ENCODE assay signal across 11 cellular contexts in the genomic region with DNA sequence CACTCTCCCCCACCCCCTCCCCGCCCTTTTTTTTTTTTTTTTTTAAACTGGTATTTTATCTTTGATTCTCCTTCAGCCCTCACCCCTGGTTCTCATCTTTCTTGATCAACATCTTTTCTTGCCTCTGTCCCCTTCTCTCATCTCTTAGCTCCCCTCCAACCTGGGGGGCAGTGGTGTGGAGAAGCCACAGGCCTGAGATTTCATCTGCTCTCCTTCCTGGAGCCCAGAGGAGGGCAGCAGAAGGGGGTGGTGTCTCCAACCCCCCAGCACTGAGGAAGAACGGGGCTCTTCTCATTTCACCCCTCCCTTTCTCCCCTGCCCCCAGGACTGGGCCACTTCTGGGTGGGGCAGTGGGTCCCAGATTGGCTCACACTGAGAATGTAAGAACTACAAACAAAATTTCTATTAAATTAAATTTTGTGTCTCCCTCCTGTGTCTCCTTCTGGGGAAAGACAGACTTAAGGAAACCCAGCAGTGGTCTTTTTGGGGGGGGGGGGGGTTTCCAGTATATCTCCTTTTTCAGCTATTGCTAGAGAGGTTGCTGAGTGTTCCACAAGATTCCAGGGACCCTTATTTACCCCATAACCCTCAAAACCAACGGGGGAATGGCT. TPM values are rescaled to one million over a fixed set of nuclear protein-coding genes. Genes with fewer than 3 reads are reported as not detected.
A peak's percentile ranks its signal among the peaks of the same experiment; 100 is the strongest.
DNase-seq lines count a peak whose midpoint lies in the region; ATAC-seq, FAIRE-seq and TF ChIP-seq lines count a peak whose summit lies in the region.
"Had no signal": no experiment of that assay in that cellular context is flagged by ENCODE, and none has a peak within 500 bp of the region (broad histone marks: within the 10 kb centered on the region; RNA-seq: fewer than 3 reads in every experiment).

No MANE protein-coding gene starts in this region.

- H3K4me3 ChIP-seq in HL-60 (replicated peaks; ENCODE audit: insufficient read depth, low read length): 0 out of 2 replicates have a peak overlapping the region, but pooled peaks have one; percentile 2
- H3K4me3 ChIP-seq in GM12878: peak overlapping the region; percentile 54; the same call in 1 of the 2 replicates

- no TSS peak for BruUV-seq in GM12878 (replicated peaks; lab: Mats Ljungman, UMichigan)

- RAD21 ChIA-PET in GM12878 (lab: Charles Lee; ENCODE audit: unreplicated experiment): no interaction called here

- CTCF ChIA-PET in GM12878 (lab: Yijun Ruan, JAX): interaction anchor here (0.7 kb wide), 1 partner anchor 59 kb away, joined by 3 read pairs; no protein-coding TSS in a partner anchor

- H3K36me3 Mint-ChIP-seq in CD14-positive monocyte (peaks cover 63 to 71% of the 10 kb centered on the region in 2 donors), nephron progenitor cell (ENCODE audit: low read depth) (peaks cover 67% of the 10 kb centered on the region)

- peaks cover 8% of the 10 kb centered on the region; the same call in 1 of the 2 replicates for H4K20me1 ChIP-seq in GM12878 (ENCODE audit: control insufficient read depth, insufficient read depth)

- H3K27ac Mint-ChIP-seq in CD14-positive monocyte (peak overlapping the region; percentile 91 to 95 (median 94)), nephron progenitor cell (peak overlapping the region; percentile 98)

- H3K4me2 ChIP-seq in GM12878 (ENCODE audit: control insufficient read depth, insufficient read depth): peak overlapping the region; percentile 38; the same call in 1 of the 2 replicates

- no peak overlapping the region for H2AFZ ChIP-seq in GM12878 (ENCODE audit: control insufficient read depth, low read depth, low read length)

- peaks cover 67% of the 10 kb centered on the region for H3K79me2 ChIP-seq in GM12878 (ENCODE audit: control insufficient read depth, insufficient read depth, low read length)

- H3K9me3 Mint-ChIP-seq in CD14-positive monocyte (no peaks in the 10 kb centered on the region), nephron progenitor cell (no peaks in the 10 kb centered on the region)

- WGBS in GM12878 (ENCODE audit: insufficient coverage, insufficient replicate concordance, low lambda C conversion rate, missing lambda C conversion rate): 27% methylated on average over 3 of the region's 3 CpGs

- SMC1A ChIA-PET in GM12878 (lab: Charles Lee; ENCODE audit: uncharacterized antibody, unreplicated experiment): no interaction called here

- H3K4me3 Mint-ChIP-seq in CD14-positive monocyte (no peak overlapping the region), nephron progenitor cell (no peak overlapping the region)

- H3K4me1 ChIP-seq in GM12878 (ENCODE audit: control insufficient read depth, insufficient read depth, low read length): peaks cover 50% of the 10 kb centered on the region

- intact Hi-C loops in CD14-positive monocyte (cut with micrococcal nuclease) (no loop called here), GM12878 (cut with micrococcal nuclease; ENCODE audit: unreplicated experiment) (no loop called here)

- ATAC-seq in GM12878: no peak
- no peak for ATAC-seq in GM18868 (IDR thresholded peaks at IDR 0.05; ENCODE audit: unreplicated experiment)
- ATAC-seq in HG03439 (IDR thresholded peaks at IDR 0.05; ENCODE audit: unreplicated experiment): no peak

- H3K27me3 ChIP-seq in HL-60 (ENCODE audit: insufficient read depth, poor library complexity, severe bottlenecking) (no peaks in the 10 kb centered on the region), GM12878 (replicated peaks in 1 of 2; ENCODE audit: control insufficient read depth in 2 of 2, insufficient read depth in 2 of 2, low read length in 1 of 2) (no peaks in the 10 kb centered on the region)

- TF ChIP-seq CTCF in CD14-positive monocyte (IDR thresholded peaks at IDR 0.05) (no peak), HL-60 (IDR thresholded peaks at IDR 0.05; ENCODE audit: insufficient read depth, low read length) (no peak), GM12878 (IDR thresholded peaks at IDR 0.05 in 2 of 3, conservative IDR thresholded peaks at IDR 0.05 in 1 of 3; ENCODE audit: control insufficient read depth in 2 of 3, extremely low read depth in 1 of 3, insufficient read depth in 1 of 3, low read depth in 3 of 3, low read length in 3 of 3) (no peak), nephron progenitor cell (IDR thresholded peaks at IDR 0.05) (no peak)

- H3K27ac ChIP-seq in HL-60 (replicated peaks): peak overlapping the region; percentile 75
- peak overlapping the region; percentile 72 for H3K27ac ChIP-seq in GM12878 (ENCODE audit: control insufficient read depth, insufficient read depth)

- DNase-seq in CD14-positive monocyte (ENCODE audit: low spot score): no peak
- no peak for DNase-seq in HL-60 (ENCODE audit: low read depth in 1 of 2, low spot score in 1 of 2)
- DNase-seq in GM12878 (ENCODE audit: low read depth, low spot score): no peak
- no peak for DNase-seq in nephron progenitor cell
- DNase-seq in G401 (ENCODE audit: low spot score): no peak
- no peak for DNase-seq in retina
- DNase-seq: DMS 273 treated with DMSO at 0.1 percent for 48 hours; effector CD4-positive, alpha-beta T cell had no signal

- TF ChIP-seq RAD21 in GM12878 (IDR thresholded peaks at IDR 0.05; ENCODE audit: insufficient read depth, low read depth, low read length): no peak

- no peak for TF ChIP-seq EP300 in GM12878 (IDR thresholded peaks at IDR 0.05; ENCODE audit: borderline replicate concordance in 1 of 2, control insufficient read depth in 1 of 2, low read depth in 2 of 2, low read length in 2 of 2)

- H3K36me3 ChIP-seq in GM12878 (ENCODE audit: control insufficient read depth in 2 of 2, insufficient read depth in 2 of 2, low read length in 1 of 2): peaks cover 33 to 38% of the 10 kb centered on the region in 2 experiments

- POLR2A ChIA-PET in GM12878 (lab: Charles Lee): interaction anchor here (0.6 to 2.0 kb wide), 3 partner anchors 8 to 25 kb away, joined by 3 to 9 read pairs (median 6); partner anchors contain the start of gene FARSA

- in situ Hi-C loops in GM12878 (cut with MboI): no loop called here
- in situ Hi-C loops in G401 (cut with HindIII; ENCODE audit: low sequenced_read_pairs): no loop called here

- no peaks in the 10 kb centered on the region for H3K9me3 ChIP-seq in GM12878 (replicated peaks; ENCODE audit: control insufficient read depth, insufficient read depth, low read length)

- H3K9ac ChIP-seq in GM12878 (ENCODE audit: control insufficient read depth, insufficient read depth, low read length): peak overlapping the region; percentile 0; the same call in 1 of the 2 replicates

- no peak for FAIRE-seq in GM12878 (lab: Jason Lieb, UNC)

- H3K4me1 Mint-ChIP-seq in CD14-positive monocyte (peaks cover 48% of the 10 kb centered on the region), nephron progenitor cell (peaks cover 59% of the 10 kb centered on the region)

- no peaks in the 10 kb centered on the region for H3K27me3 Mint-ChIP-seq in CD14-positive monocyte (ENCODE audit: low read depth in 3 of 3)
- H3K27me3 Mint-ChIP-seq in nephron progenitor cell (ENCODE audit: low read depth, poor library complexity): no peaks in the 10 kb centered on the region

- TF ChIP-seq POLR2A in GM12878 (IDR thresholded peaks at IDR 0.05; ENCODE audit: low read depth, low read length): no peak

RNA-seq across cellular contexts. Expression of gene RAD23A, which starts 1.5 kb away (rescaled TPM):
- 10 to 100 TPM; 45.5 to 55.3 TPM for polyA plus RNA-seq in CD14-positive monocyte
- 44.3 and 50.3 TPM in 2 replicates for total RNA-seq in GM12878 (2013; cell fraction: nucleolus; rRNA removed)
- total RNA-seq in GM12878 (2014; rRNA removed): 158 TPM in 2 replicates
- total RNA-seq in GM12878 (2014; rRNA removed; fragmentation: Illumina TruSeq; extraction: Trizol): 84.3 and 95.4 TPM in 2 replicates
- 133 and 138 TPM in 2 replicates for total RNA-seq in GM12878 (2021)
- 41.1 TPM for polyA plus RNA-seq in GM12878 (2011; ENCODE audit: low read depth)
- 23.1 and 37.9 TPM in 2 replicates for polyA plus RNA-seq in GM12878 (2011; rRNA removed)
- 103 and 123 TPM in 2 replicates for polyA plus RNA-seq in GM12878 (2011; cell fraction: cytosol; rRNA removed)
- 73.1 and 88.3 TPM in 2 replicates for polyA plus RNA-seq in GM12878 (2011; cell fraction: nucleus; rRNA removed)
- polyA plus RNA-seq in GM12878 (2012): 119 and 125 TPM in 2 replicates
- polyA plus RNA-seq in GM12878 (2014; fragmentation: Illumina TruSeq; extraction: Trizol): 70.5 and 104 TPM in 2 replicates
- 10 to 100 TPM in 1 of 2 experiments, 1 to 10 TPM in 1; 8.8 to 33.5 TPM for polyA plus RNA-seq in GM12878 (2014; fragmentation: Nextera tagmentation; extraction: Ambion mirVana)
- polyA plus RNA-seq in GM12878 (2014; rRNA removed): 135 and 153 TPM in 2 replicates
- 100 to 1,000 TPM; 196 to 198 TPM for polyA plus RNA-seq in GM12878 (2016; fragmentation: Nextera tagmentation; extraction: Ambion mirVana)
- polyA minus RNA-seq in GM12878 (2011; rRNA and poly(A)+ RNA removed): 38.4 and 68.4 TPM in 2 replicates
- 66.6 and 75.7 TPM in 2 replicates for polyA minus RNA-seq in GM12878 (2011; cell fraction: cytosol; rRNA and poly(A)+ RNA removed)
- 13.5 and 29.3 TPM in 2 replicates for polyA minus RNA-seq in GM12878 (2011; cell fraction: nucleus; rRNA and poly(A)+ RNA removed)
- total RNA-seq in G401 (2014; rRNA removed; shearing (Covaris generic)): 76.4 and 88.8 TPM in 2 replicates

RNA-seq across cellular contexts. Expression of gene CALR, which starts 5.8 kb away (rescaled TPM):
- polyA plus RNA-seq in CD14-positive monocyte (100 to 1,000 TPM; 109 to 133 TPM), GM12878 (2011; rRNA removed) (360 and 518 TPM in 2 replicates), GM12878 (2014; fragmentation: Illumina TruSeq; extraction: Trizol) (690 and 703 TPM in 2 replicates), GM12878 (2014; fragmentation: Nextera tagmentation; extraction: Ambion mirVana) (100 to 1,000 TPM; 202 to 216 TPM), GM12878 (2014; rRNA removed) (685 and 856 TPM in 2 replicates), GM12878 (2016; fragmentation: Nextera tagmentation; extraction: Ambion mirVana) (1,000 to 10,000 TPM; 1,394 to 1,451 TPM)
- total RNA-seq in GM12878 (2013; cell fraction: nucleolus; rRNA removed): 351 and 375 TPM in 2 replicates
- total RNA-seq in GM12878 (2014; rRNA removed) (824 and 916 TPM in 2 replicates), GM12878 (2014; rRNA removed; fragmentation: Illumina TruSeq; extraction: Trizol) (719 and 809 TPM in 2 replicates), GM12878 (2021) (891 and 983 TPM in 2 replicates)
- polyA plus RNA-seq in GM12878 (2011; ENCODE audit: low read depth): 350 TPM
- 446 and 500 TPM in 2 replicates for polyA plus RNA-seq in GM12878 (2011; cell fraction: cytosol; rRNA removed)
- polyA plus RNA-seq in GM12878 (2011; cell fraction: nucleus; rRNA removed): 301 and 348 TPM in 2 replicates
- 611 and 859 TPM in 2 replicates for polyA plus RNA-seq in GM12878 (2012)
- polyA minus RNA-seq in GM12878 (2011; rRNA and poly(A)+ RNA removed): 519 and 607 TPM in 2 replicates
- 268 and 328 TPM in 2 replicates for polyA minus RNA-seq in GM12878 (2011; cell fraction: cytosol; rRNA and poly(A)+ RNA removed)
- 136 and 245 TPM in 2 replicates for polyA minus RNA-seq in GM12878 (2011; cell fraction: nucleus; rRNA and poly(A)+ RNA removed)
- total RNA-seq in G401 (2014; rRNA removed; shearing (Covaris generic)): 1,471 and 1,755 TPM in 2 replicates

RNA-seq across cellular contexts. Expression of gene FARSA, which starts 10.7 kb away (rescaled TPM):
- polyA plus RNA-seq in CD14-positive monocyte (10 to 100 TPM; 47.9 to 49.2 TPM), GM12878 (2011; rRNA removed) (7.2 and 32.5 TPM in 2 replicates), GM12878 (2014; fragmentation: Illumina TruSeq; extraction: Trizol) (11.7 and 67.9 TPM in 2 replicates), GM12878 (2014; fragmentation: Nextera tagmentation; extraction: Ambion mirVana) (10 to 100 TPM; 20.3 to 37.5 TPM), GM12878 (2014; rRNA removed) (85.0 and 107 TPM in 2 replicates), GM12878 (2016; fragmentation: Nextera tagmentation; extraction: Ambion mirVana) (100 to 1,000 TPM; 192 to 212 TPM)
- 43.5 and 51.5 TPM in 2 replicates for total RNA-seq in GM12878 (2013; cell fraction: nucleolus; rRNA removed)
- total RNA-seq in GM12878 (2014; rRNA removed) (120 and 148 TPM in 2 replicates), GM12878 (2014; rRNA removed; fragmentation: Illumina TruSeq; extraction: Trizol) (30.4 and 36.4 TPM in 2 replicates), GM12878 (2021) (126 and 141 TPM in 2 replicates)
- 26.0 TPM for polyA plus RNA-seq in GM12878 (2011; ENCODE audit: low read depth)
- 43.1 and 59.6 TPM in 2 replicates for polyA plus RNA-seq in GM12878 (2011; cell fraction: cytosol; rRNA removed)
- 129 and 203 TPM in 2 replicates for polyA plus RNA-seq in GM12878 (2011; cell fraction: nucleus; rRNA removed)
- polyA plus RNA-seq in GM12878 (2012): 60.5 and 69.8 TPM in 2 replicates
- polyA minus RNA-seq in GM12878 (2011; rRNA and poly(A)+ RNA removed): 19.9 and 27.5 TPM in 2 replicates
- 19.4 and 19.6 TPM in 2 replicates for polyA minus RNA-seq in GM12878 (2011; cell fraction: cytosol; rRNA and poly(A)+ RNA removed)
- 18.5 and 34.9 TPM in 2 replicates for polyA minus RNA-seq in GM12878 (2011; cell fraction: nucleus; rRNA and poly(A)+ RNA removed)
- 142 and 150 TPM in 2 replicates for total RNA-seq in G401 (2014; rRNA removed; shearing (Covaris generic))

RNA-seq across cellular contexts. Expression of gene GADD45GIP1, which starts 12.9 kb away (rescaled TPM):
- polyA plus RNA-seq in CD14-positive monocyte: 10 to 100 TPM; 31.6 to 42.4 TPM
- 4.0 and 4.6 TPM in 2 replicates for total RNA-seq in GM12878 (2013; cell fraction: nucleolus; rRNA removed)
- 37.6 and 56.4 TPM in 2 replicates for total RNA-seq in GM12878 (2014; rRNA removed)
- total RNA-seq in GM12878 (2014; rRNA removed; fragmentation: Illumina TruSeq; extraction: Trizol): 17.6 and 19.2 TPM in 2 replicates
- 35.0 and 35.4 TPM in 2 replicates for total RNA-seq in GM12878 (2021)
- polyA plus RNA-seq in GM12878 (2011; ENCODE audit: low read depth): 6.0 TPM
- polyA plus RNA-seq in GM12878 (2011; rRNA removed): 17.7 and 25.3 TPM in 2 replicates
- polyA plus RNA-seq in GM12878 (2011; cell fraction: cytosol; rRNA removed): 30.0 and 57.0 TPM in 2 replicates
- polyA plus RNA-seq in GM12878 (2011; cell fraction: nucleus; rRNA removed): 19.1 and 26.2 TPM in 2 replicates
- 22.5 and 26.2 TPM in 2 replicates for polyA plus RNA-seq in GM12878 (2012)
- 1.00 and 6.4 TPM in 2 replicates for polyA plus RNA-seq in GM12878 (2014; fragmentation: Illumina TruSeq; extraction: Trizol)
- 10 to 100 TPM in 1 of 2 experiments, 1 to 10 TPM in 1; 5.1 to 13.4 TPM for polyA plus RNA-seq in GM12878 (2014; fragmentation: Nextera tagmentation; extraction: Ambion mirVana)
- polyA plus RNA-seq in GM12878 (2014; rRNA removed): 58.1 and 68.0 TPM in 2 replicates
- 100 to 1,000 TPM; 124 to 136 TPM for polyA plus RNA-seq in GM12878 (2016; fragmentation: Nextera tagmentation; extraction: Ambion mirVana)
- polyA minus RNA-seq in GM12878 (2011; rRNA and poly(A)+ RNA removed): 2.2 and 6.9 TPM in 2 replicates
- 6.0 and 7.7 TPM in 2 replicates for polyA minus RNA-seq in GM12878 (2011; cell fraction: cytosol; rRNA and poly(A)+ RNA removed)
- polyA minus RNA-seq in GM12878 (2011; cell fraction: nucleus; rRNA and poly(A)+ RNA removed): 3.3 and 4.9 TPM in 2 replicates
- total RNA-seq in G401 (2014; rRNA removed; shearing (Covaris generic)): 79.7 and 124 TPM in 2 replicates

RNA-seq across cellular contexts. Expression of gene SYCE2, which starts 25.1 kb away (rescaled TPM):
- polyA plus RNA-seq in CD14-positive monocyte (not detected), GM12878 (2011; rRNA removed) (0.69 and 0.94 TPM in 2 replicates), GM12878 (2014; fragmentation: Illumina TruSeq; extraction: Trizol) (0.76 and 1.1 TPM in 2 replicates), GM12878 (2014; fragmentation: Nextera tagmentation; extraction: Ambion mirVana) (under 1 TPM; 0.61 to 0.66 TPM), GM12878 (2014; rRNA removed) (0.54 and 0.79 TPM in 2 replicates), GM12878 (2016; fragmentation: Nextera tagmentation; extraction: Ambion mirVana) (1 to 10 TPM; 2.1 to 2.3 TPM)
- not detected in 2 replicates for total RNA-seq in GM12878 (2013; cell fraction: nucleolus; rRNA removed)
- total RNA-seq in GM12878 (2014; rRNA removed) (0.62 and 0.82 TPM in 2 replicates), GM12878 (2014; rRNA removed; fragmentation: Illumina TruSeq; extraction: Trizol) (1.1 and 1.6 TPM in 2 replicates), GM12878 (2021) (0.41 and 1.0 TPM in 2 replicates)
- 1.4 TPM for polyA plus RNA-seq in GM12878 (2011; ENCODE audit: low read depth)
- polyA plus RNA-seq in GM12878 (2011; cell fraction: cytosol; rRNA removed): 0.59 and 0.88 TPM in 2 replicates
- polyA plus RNA-seq in GM12878 (2011; cell fraction: nucleus; rRNA removed): 0.50 and 0.66 TPM in 2 replicates
- polyA plus RNA-seq in GM12878 (2012): 2.1 and 2.5 TPM in 2 replicates
- polyA minus RNA-seq in GM12878 (2011; rRNA and poly(A)+ RNA removed): 0.21 TPM in 1 of 2 replicates, not detected in the other
- not detected in 2 replicates for polyA minus RNA-seq in GM12878 (2011; cell fraction: cytosol; rRNA and poly(A)+ RNA removed)
- not detected in 2 replicates for polyA minus RNA-seq in GM12878 (2011; cell fraction: nucleus; rRNA and poly(A)+ RNA removed)
- 0.17 and 0.31 TPM in 2 replicates for total RNA-seq in G401 (2014; rRNA removed; shearing (Covaris generic))
- total RNA-seq: posterior vena cava had no signal
